15 cellular contexts compared by ENCODE assay signal in genomic region chr5:177938767-177939166, GRCh38. TPM values are rescaled to one million over a fixed set of nuclear protein-coding genes. Genes with fewer than 3 reads are reported as not detected.
A peak's percentile ranks its signal among the peaks of the same experiment; 100 is the strongest.
DNase-seq lines count a peak whose midpoint lies in the region; ATAC-seq and TF ChIP-seq lines count a peak whose summit lies in the region.
"Not testable (repeated sequence)": the region's sequence is repeated elsewhere in the genome, so short reads cannot be mapped to it uniquely, and the experiment has no call there.
"Had no signal": no experiment of that assay in that cellular context is flagged by ENCODE, and none has a peak within 500 bp of the region (broad histone marks: within the 10 kb centered on the region; RNA-seq: fewer than 3 reads in every experiment).

No MANE protein-coding gene starts in this region.

- peaks cover 37 to 58% (median 55%) of the 10 kb centered on the region in 11 experiments for H3K27me3 ChIP-seq in BLaER1 treated with 17β-estradiol and CSF1 and Interleukin-3, amounts not matched to agents 10 nM and 100 nM
- H3K27me3 ChIP-seq in left ventricle myocardium inferior (ENCODE audit: low read depth): peaks cover 13% of the 10 kb centered on the region
- H3K27me3 ChIP-seq in naive thymus-derived CD4-positive, alpha-beta T cell (ENCODE audit: control insufficient read depth in 2 of 2, insufficient read depth in 2 of 2, low read length in 2 of 2): not testable (repeated sequence)

- POLR2A ChIA-PET in T-cell (lab: Charles Lee); naive thymus-derived CD4-positive, alpha-beta T cell (lab: Charles Lee): not testable (repeated sequence)

- H3K9me3 Mint-ChIP-seq in T-cell; activated naive CD4-positive, alpha-beta T cell treated with anti-CD3 and anti-CD28 coated beads, Interleukin-2, amount 50 U/mL, for 24 hours; chondrocyte (ENCODE audit: low read depth); naive thymus-derived CD4-positive, alpha-beta T cell; stimulated activated effector memory CD8-positive, alpha-beta T cell treated with anti-CD3 and anti-CD28 coated beads, Interleukin-12 subunit alpha, Interleukin-12 subunit beta, amount 100 ng/mL, for 72 hours: not testable (repeated sequence)

- not testable (repeated sequence) for H3K36me3 ChIP-seq in BLaER1 treated with 17β-estradiol and CSF1 and Interleukin-3, amounts not matched to agents 10 nM and 100 nM; left ventricle myocardium inferior; naive thymus-derived CD4-positive, alpha-beta T cell (ENCODE audit: control insufficient read depth in 2 of 3, insufficient read depth in 3 of 3, low read length in 3 of 3)

- not testable (repeated sequence) for TF ChIP-seq CTCF in HFF-Myc (IDR thresholded peaks at IDR 0.05; ENCODE audit: low read depth, low read length, missing control alignments); chondrocyte (IDR thresholded peaks at IDR 0.05); left ventricle myocardium inferior (IDR thresholded peaks at IDR 0.05; ENCODE audit: borderline replicate concordance)

- H3K4me3 Mint-ChIP-seq in T-cell (peak overlapping the region; percentile 69 to 78 (median 78)), chondrocyte (ENCODE audit: unreplicated experiment) (peak overlapping the region; percentile 72)
- peak overlapping the region; percentile 68 for H3K4me3 Mint-ChIP-seq in activated naive CD4-positive, alpha-beta T cell treated with anti-CD3 and anti-CD28 coated beads, Interleukin-2, amount 50 U/mL, for 24 hours
- H3K4me3 Mint-ChIP-seq in naive thymus-derived CD4-positive, alpha-beta T cell: peak overlapping the region; percentile 42 to 87 (median 78)
- H3K4me3 Mint-ChIP-seq in stimulated activated effector memory CD8-positive, alpha-beta T cell treated with anti-CD3 and anti-CD28 coated beads, Interleukin-12 subunit alpha, Interleukin-12 subunit beta, amount 100 ng/mL, for 72 hours: peak overlapping the region; percentile 63

- not testable (repeated sequence) for ATAC-seq in T-cell (replicated peaks in 1 of 4); stimulated activated effector memory CD8-positive, alpha-beta T cell treated with anti-CD3 and anti-CD28 coated beads, Interleukin-12 subunit alpha, Interleukin-12 subunit beta, amount 100 ng/mL, for 72 hours
- peak; percentile 14 for ATAC-seq in naive thymus-derived CD4-positive, alpha-beta T cell

- H3K27ac Mint-ChIP-seq in T-cell; activated naive CD4-positive, alpha-beta T cell treated with anti-CD3 and anti-CD28 coated beads, Interleukin-2, amount 50 U/mL, for 24 hours; chondrocyte (ENCODE audit: unreplicated experiment); naive thymus-derived CD4-positive, alpha-beta T cell; stimulated activated effector memory CD8-positive, alpha-beta T cell treated with anti-CD3 and anti-CD28 coated beads, Interleukin-12 subunit alpha, Interleukin-12 subunit beta, amount 100 ng/mL, for 72 hours: not testable (repeated sequence)

- H3K4me2 ChIP-seq in BLaER1 treated with 17β-estradiol and CSF1 and Interleukin-3, amounts not matched to agents 10 nM and 100 nM: peak overlapping the region; percentile 55 to 88 (median 65); a peak in 19 of 22 replicates

- not testable (repeated sequence) for H3K27ac ChIP-seq in BLaER1 treated with 17β-estradiol and CSF1 and Interleukin-3, amounts not matched to agents 10 nM and 100 nM; left ventricle myocardium inferior (replicated peaks); naive thymus-derived CD4-positive, alpha-beta T cell (ENCODE audit: low read depth, low read length)

- peaks cover 0 to 18% (median 6%) of the 10 kb centered on the region in 11 experiments; a peak in 10 of 22 replicates for H4K20me1 ChIP-seq in BLaER1 treated with 17β-estradiol and CSF1 and Interleukin-3, amounts not matched to agents 10 nM and 100 nM

- peaks cover 15 to 21% (median 18%) of the 10 kb centered on the region in 3 donors for H3K4me1 Mint-ChIP-seq in T-cell
- peaks cover 11% of the 10 kb centered on the region for H3K4me1 Mint-ChIP-seq in activated naive CD4-positive, alpha-beta T cell treated with anti-CD3 and anti-CD28 coated beads, Interleukin-2, amount 50 U/mL, for 24 hours
- not testable (repeated sequence) for H3K4me1 Mint-ChIP-seq in chondrocyte (ENCODE audit: low read depth); stimulated activated effector memory CD8-positive, alpha-beta T cell treated with anti-CD3 and anti-CD28 coated beads, Interleukin-12 subunit alpha, Interleukin-12 subunit beta, amount 100 ng/mL, for 72 hours
- H3K4me1 Mint-ChIP-seq in naive thymus-derived CD4-positive, alpha-beta T cell: peaks cover 5 to 22% (median 16%) of the 10 kb centered on the region in 7 donors

- DNase-seq in HFF-Myc (ENCODE audit: extremely low read depth, low read depth); T-cell; chondrocyte (ENCODE audit: low spot score); left ventricle myocardium inferior; naive thymus-derived CD4-positive, alpha-beta T cell; stimulated activated effector memory CD8-positive, alpha-beta T cell treated with anti-CD3 and anti-CD28 coated beads, Interleukin-12 subunit alpha, Interleukin-12 subunit beta, amount 100 ng/mL, for 72 hours (ENCODE audit: low spot score in 2 of 2): not testable (repeated sequence)

- not testable (repeated sequence) for H3K4me1 ChIP-seq in BLaER1 treated with 17β-estradiol and CSF1 and Interleukin-3, amounts not matched to agents 10 nM and 100 nM; left ventricle myocardium inferior; naive thymus-derived CD4-positive, alpha-beta T cell (ENCODE audit: control insufficient read depth in 2 of 2, insufficient read depth in 2 of 2, low read length in 2 of 2)

- peak overlapping the region in 6 of 10 experiments; percentile 43 to 67 (median 54); a peak in 9 of 20 replicates for H3K4me3 ChIP-seq in BLaER1 treated with 17β-estradiol and CSF1 and Interleukin-3, amounts not matched to agents 10 nM and 100 nM
- H3K4me3 ChIP-seq in HFF-Myc (replicated peaks; ENCODE audit: low read depth, low read length) (peak overlapping the region; percentile 40), left ventricle myocardium inferior (peak overlapping the region; percentile 60)
- H3K4me3 ChIP-seq in naive thymus-derived CD4-positive, alpha-beta T cell (ENCODE audit: low read length): not testable (repeated sequence)

- intact Hi-C loops in left ventricle myocardium inferior (cut with micrococcal nuclease): not testable (repeated sequence)
- intact Hi-C loops in naive thymus-derived CD4-positive, alpha-beta T cell (cut with micrococcal nuclease): loop anchor here in 1 of 2 donors (5.0 kb wide), 1 partner anchor 119 kb away; no protein-coding TSS in a partner anchor

- CTCF ChIA-PET in T-cell (lab: Charles Lee); naive thymus-derived CD4-positive, alpha-beta T cell (lab: Charles Lee): not testable (repeated sequence)

- H3K27me3 Mint-ChIP-seq in T-cell; activated naive CD4-positive, alpha-beta T cell treated with anti-CD3 and anti-CD28 coated beads, Interleukin-2, amount 50 U/mL, for 24 hours; chondrocyte (ENCODE audit: low read depth): not testable (repeated sequence)
- peaks cover 0 to 10% (median 0%) of the 10 kb centered on the region in 5 donors for H3K27me3 Mint-ChIP-seq in naive thymus-derived CD4-positive, alpha-beta T cell

- not testable (repeated sequence) for H3K9me3 ChIP-seq in BLaER1 treated with 17β-estradiol and CSF1 and Interleukin-3, amounts not matched to agents 10 nM and 100 nM (replicated peaks in 1 of 11); left ventricle myocardium inferior (replicated peaks); naive thymus-derived CD4-positive, alpha-beta T cell (ENCODE audit: control insufficient read depth in 2 of 3, low read length in 3 of 3)

- H3K36me3 Mint-ChIP-seq in T-cell; activated naive CD4-positive, alpha-beta T cell treated with anti-CD3 and anti-CD28 coated beads, Interleukin-2, amount 50 U/mL, for 24 hours; chondrocyte (ENCODE audit: low read depth); naive thymus-derived CD4-positive, alpha-beta T cell; stimulated activated effector memory CD8-positive, alpha-beta T cell treated with anti-CD3 and anti-CD28 coated beads, Interleukin-12 subunit alpha, Interleukin-12 subunit beta, amount 100 ng/mL, for 72 hours: not testable (repeated sequence)

- not testable (repeated sequence) for H3K9ac ChIP-seq in BLaER1 treated with 17β-estradiol and CSF1 and Interleukin-3, amounts not matched to agents 10 nM and 100 nM

RNA-seq across cellular contexts. Expression of gene PROP1, which starts 57.3 kb away (rescaled TPM):
- total RNA-seq in T-cell (not detected), chondrocyte (not detected in 3 replicates), left ventricle myocardium inferior (not detected)
- not detected for total RNA-seq in naive thymus-derived CD4-positive, alpha-beta T cell
- not detected for polyA plus RNA-seq in naive thymus-derived CD4-positive, alpha-beta T cell
- total RNA-seq: activated CD4-positive, alpha-beta memory T cell treated with anti-CD3 and anti-CD28 coated beads, Interleukin-2, amount 10 ng/mL, durations not matched to agents 7 days and 5 days; heart right ventricle; OCI-LY7; renal cortical epithelial cell; testis had no signal
- polyA plus RNA-seq: adipose tissue, heart right ventricle, keratinocyte had no signal
